1 cellular context compared by ENCODE assay signal in genomic region chr11:45805305-45806071, GRCh38.
TF ChIP-seq lines count a peak whose summit lies in the region.

No MANE protein-coding gene starts in this region.

TF ChIP-seq in HEK293, 187 proteins besides CTCF, POLR2A, EP300 and RAD21 (continued from another document):
- TF ChIP-seq, protein P1, sequence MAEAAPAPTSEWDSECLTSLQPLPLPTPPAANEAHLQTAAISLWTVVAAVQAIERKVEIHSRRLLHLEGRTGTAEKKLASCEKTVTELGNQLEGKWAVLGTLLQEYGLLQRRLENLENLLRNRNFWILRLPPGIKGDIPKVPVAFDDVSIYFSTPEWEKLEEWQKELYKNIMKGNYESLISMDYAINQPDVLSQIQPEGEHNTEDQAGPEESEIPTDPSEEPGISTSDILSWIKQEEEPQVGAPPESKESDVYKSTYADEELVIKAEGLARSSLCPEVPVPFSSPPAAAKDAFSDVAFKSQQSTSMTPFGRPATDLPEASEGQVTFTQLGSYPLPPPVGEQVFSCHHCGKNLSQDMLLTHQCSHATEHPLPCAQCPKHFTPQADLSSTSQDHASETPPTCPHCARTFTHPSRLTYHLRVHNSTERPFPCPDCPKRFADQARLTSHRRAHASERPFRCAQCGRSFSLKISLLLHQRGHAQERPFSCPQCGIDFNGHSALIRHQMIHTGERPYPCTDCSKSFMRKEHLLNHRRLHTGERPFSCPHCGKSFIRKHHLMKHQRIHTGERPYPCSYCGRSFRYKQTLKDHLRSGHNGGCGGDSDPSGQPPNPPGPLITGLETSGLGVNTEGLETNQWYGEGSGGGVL (tag by site-specific recombination; IDR thresholded peaks at IDR 0.05), result peak; percentile 77
- 0 out of 2 replicates have a peak, but pooled peaks have one; percentile 31 for TF ChIP-seq ZNF561 (tag by site-specific recombination; IDR thresholded peaks at IDR 0.05; ENCODE audit: borderline replicate concordance)
- no peak for TF ChIP-seq ZNF658 (tag by site-specific recombination; IDR thresholded peaks at IDR 0.05)
- no peak for TF ChIP-seq ZNF239 (tag by site-specific recombination; IDR thresholded peaks at IDR 0.05)
- TF ChIP-seq ZNF777 (tag by site-specific recombination; IDR thresholded peaks at IDR 0.05; ENCODE audit: borderline replicate concordance), result 0 out of 2 replicates have a peak, but pooled peaks have one; percentile 19
- TF ChIP-seq ZSCAN30 (tag by site-specific recombination; IDR thresholded peaks at IDR 0.05), result no peak
- TF ChIP-seq ZNF341 (tag by site-specific recombination; IDR thresholded peaks at IDR 0.05; ENCODE audit: low read depth), result peak; percentile 66
- peak; percentile 68 for TF ChIP-seq ZNF600 (tag by site-specific recombination; IDR thresholded peaks at IDR 0.05)
- TF ChIP-seq ZNF324 (tag by site-specific recombination; IDR thresholded peaks at IDR 0.05), result no peak
- TF ChIP-seq GLI4 (tag by site-specific recombination; IDR thresholded peaks at IDR 0.05), result no peak
- TF ChIP-seq ZNF248 (tag by site-specific recombination; IDR thresholded peaks at IDR 0.05), result no peak
- TF ChIP-seq, protein P2, sequence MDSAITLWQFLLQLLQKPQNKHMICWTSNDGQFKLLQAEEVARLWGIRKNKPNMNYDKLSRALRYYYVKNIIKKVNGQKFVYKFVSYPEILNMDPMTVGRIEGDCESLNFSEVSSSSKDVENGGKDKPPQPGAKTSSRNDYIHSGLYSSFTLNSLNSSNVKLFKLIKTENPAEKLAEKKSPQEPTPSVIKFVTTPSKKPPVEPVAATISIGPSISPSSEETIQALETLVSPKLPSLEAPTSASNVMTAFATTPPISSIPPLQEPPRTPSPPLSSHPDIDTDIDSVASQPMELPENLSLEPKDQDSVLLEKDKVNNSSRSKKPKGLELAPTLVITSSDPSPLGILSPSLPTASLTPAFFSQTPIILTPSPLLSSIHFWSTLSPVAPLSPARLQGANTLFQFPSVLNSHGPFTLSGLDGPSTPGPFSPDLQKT (IDR thresholded peaks at IDR 0.05; ENCODE audit: borderline replicate concordance, low read depth, low read length), result no peak
- TF ChIP-seq ZNF626 (tag by site-specific recombination; IDR thresholded peaks at IDR 0.05), result no peak
- TF ChIP-seq SP2 (tag by site-specific recombination; IDR thresholded peaks at IDR 0.05), result peak; percentile 65
